ENCODE assay signal across 8 cellular contexts in genomic region chr22:31661851-31662667, GRCh38. TPM values are rescaled to one million over a fixed set of nuclear protein-coding genes. Genes with fewer than 3 reads are reported as not detected.
DNase-seq lines count a peak whose midpoint lies in the region; ATAC-seq, FAIRE-seq and TF ChIP-seq lines count a peak whose summit lies in the region.

TSS of gene PISD (minus strand) at chr22:31662215. CDS start at chr22:31662208, 7 bp downstream.

- peak; percentile 94 for DNase-seq in GM12891 (ENCODE audit: insufficient read length, low spot score)
- peak; percentile 93 for DNase-seq in NCI-H146 (lab: John Stamatoyannopoulos, UW)
- DNase-seq in T-helper 1 cell: peak; percentile 90 to 97 (median 93)
- peak; percentile 89 for DNase-seq in amniotic epithelial cell (ENCODE audit: low read depth)
- peak; percentile 95 for DNase-seq in heart right ventricle
- peak; percentile 98 for DNase-seq in posterior vena cava (ENCODE audit: low spot score)
- peak; percentile 98 for DNase-seq in upper lobe of right lung

- H3K9me3 ChIP-seq in heart right ventricle (no peaks in the 10 kb centered on the region), upper lobe of right lung (no peaks in the 10 kb centered on the region)

- no peaks in the 10 kb centered on the region for H3K27me3 ChIP-seq in heart right ventricle
- no peaks in the 10 kb centered on the region for H3K27me3 ChIP-seq in upper lobe of right lung

- FAIRE-seq in GM12891 (lab: Jason Lieb, UNC): peak; percentile 99

- H3K4me1 ChIP-seq in heart right ventricle: peaks cover 2 to 20% (median 14%) of the 10 kb centered on the region in 9 donors
- peaks cover 13% of the 10 kb centered on the region for H3K4me1 ChIP-seq in upper lobe of right lung

- ATAC-seq in HG02840 (IDR thresholded peaks at IDR 0.05; ENCODE audit: low FRiP score, unreplicated experiment): peak; percentile 92
- ATAC-seq in heart right ventricle: peak; percentile 98 to 100 (median 100)
- peak; percentile 100 for ATAC-seq in upper lobe of right lung

- H3K27ac ChIP-seq in heart right ventricle: peak within 1 kb of the TSS in 9 of 10 donors; percentile 24 to 81 (median 62)
- peak within 1 kb of the TSS; percentile 82 for H3K27ac ChIP-seq in upper lobe of right lung

- 2 to 4% methylated on average over 52 of the region's 52 CpGs for WGBS in heart right ventricle, 2 donors

- H3K36me3 ChIP-seq in heart right ventricle (no peaks in the 10 kb centered on the region), upper lobe of right lung (no peaks in the 10 kb centered on the region)

- TF ChIP-seq CTCF in heart right ventricle (IDR thresholded peaks at IDR 0.05) (no peak), upper lobe of right lung (IDR thresholded peaks at IDR 0.05) (no peak)

- H3K4me3 ChIP-seq in heart right ventricle: peak within 1 kb of the TSS; percentile 56 to 99 (median 90)
- peak within 1 kb of the TSS; percentile 96 for H3K4me3 ChIP-seq in upper lobe of right lung

- TF ChIP-seq POLR2A in GM12891 (IDR thresholded peaks at IDR 0.05; ENCODE audit: low read depth, low read length): peak; percentile 92

- intact Hi-C loops in heart right ventricle (cut with DNase I): loop anchor here in 7 of 10 donors (5.0 to 10.0 kb wide), 5 partner anchors 90 to 303 kb away; partner anchors contain the start of genes DEPDC5 (in 4 of the 7), PRR14L (in 4 of the 7) and YWHAH (in 3 of the 7)
- intact Hi-C loops in posterior vena cava (cut with DNase I): no loop called here
- intact Hi-C loops in upper lobe of right lung (cut with DNase I): no loop called here

TF ChIP-seq in GM12891, 5 proteins besides CTCF, POLR2A, EP300 and RAD21:
- TF ChIP-seq POU2F2 (IDR thresholded peaks at IDR 0.05; ENCODE audit: low read depth, low read length) (peak; percentile 46; the same call in 1 of the 2 replicates), TAF1 (IDR thresholded peaks at IDR 0.05; ENCODE audit: low read depth, low read length) (peak; percentile 91), PAX5 (IDR thresholded peaks at IDR 0.05; ENCODE audit: insufficient read depth, low read length, severe bottlenecking) (peak; percentile 64), SPI1 (IDR thresholded peaks at IDR 0.05; ENCODE audit: low read depth, low read length) (no peak), POLR2AphosphoS5 (IDR thresholded peaks at IDR 0.05; ENCODE audit: low read depth, low read length) (peak; percentile 86)

RNA-seq across cellular contexts. Expression of gene PISD, which starts in this region (rescaled TPM):
- polyA plus RNA-seq in GM12891 (2012; ENCODE audit: low read depth, missing spikeins): 29.0 TPM
- total RNA-seq in heart right ventricle (10 to 100 TPM; 16.3 to 30.0 (median 18.7) TPM), posterior vena cava (10 to 100 TPM; 38.0 to 44.6 TPM), upper lobe of right lung (51.2 TPM)
- 10 to 100 TPM; 15.5 to 20.6 TPM for polyA plus RNA-seq in heart right ventricle

Comparison
In these comparisons a context has a peak if more than half of its experiments do, and no peak if none do; other contexts are left out.
1. Peak in every context shown above with its lines: DNase-seq, ATAC-seq, H3K4me3 ChIP-seq and H3K27ac ChIP-seq.
2. intact Hi-C loops: an anchor here in heart right ventricle (5.0 to 10.0 kb wide); none called in posterior vena cava and upper lobe of right lung.